In the genomic region with DNA sequence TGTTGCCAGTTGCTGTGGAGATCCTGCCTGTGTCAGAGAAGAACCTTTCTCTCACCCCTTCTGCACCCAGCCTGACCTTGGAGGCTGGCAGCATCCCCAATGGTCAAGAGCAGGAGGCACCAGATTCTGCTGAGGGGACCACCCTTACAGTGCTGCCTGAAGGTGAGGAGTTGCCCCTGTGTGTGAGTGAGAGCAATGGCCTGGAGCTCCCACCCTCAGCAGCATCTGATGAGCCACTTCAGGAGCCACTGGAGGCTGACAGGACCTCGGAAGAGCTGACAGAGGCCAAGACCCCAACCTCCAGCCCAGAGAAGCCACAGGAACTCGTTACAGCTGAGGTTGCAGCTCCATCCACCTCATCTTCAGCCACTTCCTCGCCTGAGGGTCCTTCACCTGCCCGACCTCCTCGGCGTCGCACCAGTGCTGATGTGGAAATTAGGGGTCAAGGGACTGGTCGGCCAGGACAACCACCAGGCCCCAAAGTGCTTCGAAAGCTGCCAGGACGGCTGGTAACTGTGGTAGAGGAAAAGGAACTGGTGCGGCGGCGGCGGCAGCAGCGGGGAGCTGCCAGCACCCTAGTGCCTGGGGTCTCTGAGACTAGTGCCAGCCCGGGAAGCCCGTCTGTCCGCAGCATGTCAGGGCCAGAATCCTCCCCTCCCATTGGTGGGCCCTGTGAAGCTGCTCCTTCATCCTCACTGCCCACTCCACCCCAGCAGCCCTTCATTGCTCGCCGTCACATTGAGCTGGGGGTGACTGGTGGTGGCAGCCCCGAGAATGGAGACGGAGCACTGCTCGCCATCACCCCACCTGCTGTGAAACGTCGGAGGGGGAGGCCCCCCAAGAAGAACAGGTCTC, we compare ENCODE assay signal across 1 cellular context.
TF ChIP-seq lines count a peak whose summit lies in the region.

No MANE protein-coding gene starts in this region.

TF ChIP-seq in GM12878, 131 proteins besides CTCF, POLR2A, EP300 and RAD21:
- TF ChIP-seq ZNF217 (IDR thresholded peaks at IDR 0.05) (no peak), ASH2L (IDR thresholded peaks at IDR 0.05; ENCODE audit: borderline replicate concordance, low read depth) (no peak), TCF3 (IDR thresholded peaks at IDR 0.05; ENCODE audit: borderline replicate concordance, insufficient read depth, low read depth, low read length) (no peak), ZNF274 (IDR thresholded peaks at IDR 0.05; ENCODE audit: insufficient read depth, insufficient read length) (no peak), ZSCAN29 (IDR thresholded peaks at IDR 0.05) (no peak), RFX5 (IDR thresholded peaks at IDR 0.05; ENCODE audit: low read depth, low read length) (no peak), BMI1 (IDR thresholded peaks at IDR 0.05; ENCODE audit: borderline replicate concordance) (no peak), MXI1 (IDR thresholded peaks at IDR 0.05; ENCODE audit: low read depth, low read length) (no peak)
TF ChIP-seq in GM12878: peak in this region for 0.
